In genomic region chr6:21739838-21740237, GRCh38 we compare ENCODE assay signal across 24 cellular contexts.
DNase-seq lines count a peak whose midpoint lies in the region; ATAC-seq and TF ChIP-seq lines count a peak whose summit lies in the region.
"Had no signal": no experiment of that assay in that cellular context is flagged by ENCODE, and none has a peak within 500 bp of the region (broad histone marks: within the 10 kb centered on the region; RNA-seq: fewer than 3 reads in every experiment).

No MANE protein-coding gene starts in this region.

- H3K18ac ChIP-seq in trophoblast cell (ENCODE audit: low read length), result peak overlapping the region; percentile 19

- no peaks in the 10 kb centered on the region for H3K9me2 ChIP-seq in PC-9 (ENCODE audit: insufficient read depth)

- H3K9ac ChIP-seq in iPS-18a (ENCODE audit: low read length) (peak overlapping the region; percentile 67), trophoblast cell (ENCODE audit: low read length) (no peak overlapping the region)

- H4K8ac ChIP-seq in trophoblast cell (ENCODE audit: low read depth, low read length), result peak overlapping the region; percentile 48

- peaks cover 27% of the 10 kb centered on the region for H3K79me1 ChIP-seq in trophoblast cell (ENCODE audit: low read length)

- TF ChIP-seq CTCF in PC-9 (conservative IDR thresholded peaks at IDR 0.05), result no peak

- POLR2A ChIA-PET in PC-9 (lab: Charles Lee; ENCODE audit: unreplicated experiment), result interaction anchor here (0.6 kb wide), 1 partner anchor 143 kb away, joined by 16 read pairs; no protein-coding TSS in a partner anchor

- H3K79me2 ChIP-seq in PC-9 (ENCODE audit: low read depth), result no peaks in the 10 kb centered on the region
- peaks cover 2% of the 10 kb centered on the region for H3K79me2 ChIP-seq in trophoblast cell (ENCODE audit: control insufficient read depth, insufficient read depth, low read length, poor library complexity)

- peaks cover 29% of the 10 kb centered on the region for H3F3A ChIP-seq in PC-9 (ENCODE audit: insufficient read depth, low read depth)

- BruUV-seq in PC-9 (replicated peaks; lab: Mats Ljungman, UMichigan), result no TSS peak

- H4K12ac ChIP-seq in trophoblast cell (ENCODE audit: low read depth, low read length), result no peak overlapping the region

- DNase-seq in DMS53 (lab: John Stamatoyannopoulos, UW) (peak; percentile 29), DMS53 treated with DMSO at 0.1 percent for 48 hours (lab: John Stamatoyannopoulos, UW; ENCODE audit: unreplicated experiment) (no peak), PC-9 (no peak), trophoblast cell (peak in 1 of 2 donors; percentile 43), GF-D8 (lab: John Stamatoyannopoulos, UW) (no peak)
- DNase-seq: activated CD8-positive, alpha-beta T cell treated with anti-CD3 and anti-CD28 coated beads, Interleukin-2, amount 10 ng/mL, durations not matched to agents 7 days and 5 days; activated naive CD4-positive, alpha-beta T cell treated with anti-CD3 and anti-CD28 coated beads, Interleukin-2, amount 50 U/mL, for 16 hours; activated T-cell treated with anti-CD3 and anti-CD28 coated beads, Interleukin-2, amount 50 U/mL, for 48 hours; aorta; foreskin keratinocyte; hippocampal formation; Kasumi-1; NCI-H1092 treated with DMSO at 0.1 percent for 48 hours; NCI-H2081 treated with DMSO at 0.1 percent for 48 hours; NCI-H524 treated with DMSO at 0.1 percent for 48 hours; SHP77; stimulated activated CD4-positive, alpha-beta T cell treated with anti-CD3 and anti-CD28 coated beads, Interleukin-4, amount 100 ng/mL, for 4 hours; T-helper 17 cell; WERI-Rb-1 had no signal

- H3K14ac ChIP-seq in trophoblast cell (ENCODE audit: low read length), result no peak overlapping the region

- peak overlapping the region; percentile 93 for H4K91ac ChIP-seq in trophoblast cell (ENCODE audit: low read depth, low read length)

- WGBS in trophoblast cell (ENCODE audit: extremely low coverage, insufficient coverage, insufficient read length), result no CpG with 5 or more reads among the region's 5 CpGs

- H2BK12ac ChIP-seq in trophoblast cell (ENCODE audit: low read length), result peak overlapping the region; percentile 39

- H2BK120ac ChIP-seq in trophoblast cell (ENCODE audit: insufficient read depth, low read length, poor library complexity), result peak overlapping the region; percentile 59

- H2BK5ac ChIP-seq in trophoblast cell (ENCODE audit: low read depth, low read length, poor library complexity), result peak overlapping the region; percentile 32

- H2AFZ ChIP-seq in PC-9 (no peak overlapping the region), trophoblast cell (ENCODE audit: insufficient read depth, low read length, poor library complexity) (no peak overlapping the region)

- peak overlapping the region; percentile 30 for H3K4ac ChIP-seq in trophoblast cell (ENCODE audit: low read depth, low read length)

- H4K20me1 ChIP-seq in PC-9 (ENCODE audit: insufficient read depth), result no peaks in the 10 kb centered on the region

- H3K36me3 ChIP-seq in PC-9 (ENCODE audit: low read depth), result no peaks in the 10 kb centered on the region
- no peaks in the 10 kb centered on the region for H3K36me3 ChIP-seq in iPS-18a (ENCODE audit: control insufficient read depth, low read depth, low read length)
- H3K36me3 ChIP-seq in trophoblast cell (ENCODE audit: control insufficient read depth in 1 of 2, insufficient read depth in 2 of 2, low read length in 2 of 2), result no peaks in the 10 kb centered on the region
- H3K36me3 ChIP-seq: WERI-Rb-1 had no signal

- H3K4me2 ChIP-seq in PC-9 (peak overlapping the region; percentile 86), trophoblast cell (ENCODE audit: low read length) (peak overlapping the region; percentile 29)

- no peak overlapping the region for H3K23ac ChIP-seq in trophoblast cell (ENCODE audit: low read length)

- ATAC-seq in GM19328 (IDR thresholded peaks at IDR 0.05; ENCODE audit: unreplicated experiment), result no peak
- no peak for ATAC-seq in HG02588 (IDR thresholded peaks at IDR 0.05; ENCODE audit: unreplicated experiment)
- ATAC-seq: activated CD8-positive, alpha-beta T cell treated with anti-CD3 and anti-CD28 coated beads, Interleukin-2, amount 10 ng/mL, durations not matched to agents 7 days and 5 days; foreskin keratinocyte; natural killer cell treated with Interleukin-12 subunit alpha and Interleukin-12 subunit beta and Interleukin-15 and Interleukin-18, amount 100 ng/mL, for 72 hours; T-helper 17 cell had no signal

- H3K4me3 ChIP-seq in PC-9 (0 out of 2 replicates have a peak overlapping the region, but pooled peaks have one; percentile 24), iPS-18a (ENCODE audit: low read length) (peak overlapping the region; percentile 60), trophoblast cell (ENCODE audit: low read depth, low read length) (no peak overlapping the region)
- H3K4me3 ChIP-seq: smooth muscle cell had no signal

- intact Hi-C loops in PC-9 (cut with micrococcal nuclease; ENCODE audit: unreplicated experiment), result loop anchor here (2.0 to 10.0 kb wide), 3 partner anchors 25 to 1155 kb away; no protein-coding TSS in a partner anchor

- H3K9me3 ChIP-seq in PC-9 (ENCODE audit: insufficient read depth, low read depth) (no peaks in the 10 kb centered on the region), iPS-18a (ENCODE audit: control insufficient read depth, low read depth, low read length) (no peaks in the 10 kb centered on the region), trophoblast cell (ENCODE audit: insufficient read depth, low read depth, low read length) (no peaks in the 10 kb centered on the region)

- H3K27me3 ChIP-seq in PC-9 (ENCODE audit: insufficient read depth, low read depth) (no peaks in the 10 kb centered on the region), iPS-18a (ENCODE audit: control insufficient read depth, insufficient read depth, low read length) (no peaks in the 10 kb centered on the region), trophoblast cell (ENCODE audit: insufficient read depth, low read length) (no peaks in the 10 kb centered on the region)
- H3K27me3 ChIP-seq: foreskin keratinocyte had no signal

- H3K27ac ChIP-seq in PC-9, result no peak overlapping the region
- peak overlapping the region; percentile 85 for H3K27ac ChIP-seq in iPS-18a (ENCODE audit: low read length)
- peak overlapping the region; percentile 67 for H3K27ac ChIP-seq in trophoblast cell (ENCODE audit: low read depth, low read length)
- H3K27ac ChIP-seq: foreskin keratinocyte, WERI-Rb-1 had no signal

- CTCF ChIA-PET in PC-9 (lab: Charles Lee), result no interaction called here

- H2AK5ac ChIP-seq in trophoblast cell (ENCODE audit: low read length), result peak overlapping the region; percentile 17

- H3K4me1 ChIP-seq in PC-9 (replicated peaks; ENCODE audit: insufficient read depth) (peaks cover 63% of the 10 kb centered on the region), iPS-18a (ENCODE audit: control insufficient read depth, low read depth, low read length) (peaks cover 70% of the 10 kb centered on the region), trophoblast cell (ENCODE audit: control insufficient read depth in 1 of 2, insufficient read depth in 2 of 2, low read length in 2 of 2) (peaks cover 12 to 23% of the 10 kb centered on the region in 2 experiments)
